1 cellular context compared by ENCODE assay signal in genomic region chr16:20911361-20911760, GRCh38.
TF ChIP-seq lines count a peak whose summit lies in the region.

No MANE protein-coding gene starts in this region.

TF ChIP-seq in endothelial cell of umbilical vein, 7 proteins besides CTCF, POLR2A, EP300 and RAD21 (continued from another document):
- TF ChIP-seq MAX (IDR thresholded peaks at IDR 0.05; ENCODE audit: insufficient read depth, insufficient read length) (no peak), EZH2 (IDR thresholded peaks at IDR 0.05; ENCODE audit: borderline replicate concordance, low read depth, low read length, severe bottlenecking) (no peak), POLR2AphosphoS5 (IDR thresholded peaks at IDR 0.05; ENCODE audit: insufficient read depth, low read depth, low read length) (no peak), FOS (IDR thresholded peaks at IDR 0.05; ENCODE audit: borderline replicate concordance, insufficient read depth, low read length) (no peak), MYC (IDR thresholded peaks at IDR 0.05; ENCODE audit: low read depth, low read length) (no peak)
